25 cellular contexts compared by ENCODE assay signal in the genomic region with DNA sequence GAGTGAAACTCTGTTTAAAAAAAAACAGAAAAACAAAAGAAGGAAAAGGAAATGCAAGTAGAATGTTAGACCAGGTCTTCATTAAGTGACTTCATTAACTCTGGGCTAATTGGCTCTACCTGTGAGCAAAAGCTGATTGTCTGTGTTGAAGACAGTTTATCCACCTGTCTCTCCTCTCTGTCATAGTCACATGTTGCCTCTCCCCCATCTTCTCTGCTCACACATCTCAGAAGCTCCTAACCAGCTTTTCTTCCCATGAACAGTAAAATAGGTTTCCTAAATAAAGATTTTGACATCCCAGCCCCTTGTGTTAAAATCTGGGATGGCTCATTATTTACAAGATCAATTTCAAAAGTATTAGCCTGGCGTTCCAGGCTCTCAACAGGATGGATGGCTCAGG.
"Had no signal": no experiment of that assay in that cellular context is flagged by ENCODE, and none has a peak within 500 bp of the region (broad histone marks: within the 10 kb centered on the region; RNA-seq: fewer than 3 reads in every experiment).

No MANE protein-coding gene starts in this region.

- H3K36me3 Mint-ChIP-seq: IgD-negative memory B cell had no signal

- H3K9ac ChIP-seq: KMS-11 had no signal

- H3K27ac ChIP-seq: HL-60, KMS-11, PC-9, Peyer's patch, SJCRH30 had no signal

- H3K27ac Mint-ChIP-seq: IgD-negative memory B cell had no signal

- H3K4me2 ChIP-seq: KMS-11, PC-9 had no signal

- H3K27me3 ChIP-seq: Peyer's patch, SJCRH30 had no signal

- H3K4me1 Mint-ChIP-seq: IgD-negative memory B cell had no signal

- H3K4me1 ChIP-seq: SJCRH30 had no signal

- H3K4me3 ChIP-seq: K562, PC-9, Peyer's patch, SJCRH30 had no signal

- H2AFZ ChIP-seq: PC-9 had no signal

- DNase-seq: Kasumi-1; NCI-H1092; NCI-H1105 treated with DMSO at 0.1 percent for 48 hours; NCI-H1417 treated with DMSO at 0.1 percent for 48 hours; NCI-H146; NCI-H1694 treated with DMSO at 0.1 percent for 48 hours; NCI-H1930; NCI-H2081; NCI-H2171; NCI-H226; NCI-H446 treated with DMSO at 0.1 percent for 48 hours; NCI-H510A treated with DMSO at 0.1 percent for 48 hours; NCI-H526; NK-92 treated with Interleukin-12 subunit alpha and Interleukin-12 subunit beta, amount 100 ng/mL, for 24 hours; OCI-M1; PC-9; Peyer's patch; SHP77 treated with DMSO at 0.1 percent for 48 hours; SJCRH30 had no signal

- H3K9me3 ChIP-seq: Peyer's patch, SJCRH30 had no signal

- ATAC-seq: K562, Right ventricle myocardium inferior, SK-N-SH treated with all-trans-retinoic acid at 6 μM for 48 hours had no signal

- H3K4me3 Mint-ChIP-seq: IgD-negative memory B cell had no signal

- H3K36me3 ChIP-seq: Peyer's patch, SJCRH30 had no signal
